ENCODE assay signal across 8 cellular contexts in the genomic region with DNA sequence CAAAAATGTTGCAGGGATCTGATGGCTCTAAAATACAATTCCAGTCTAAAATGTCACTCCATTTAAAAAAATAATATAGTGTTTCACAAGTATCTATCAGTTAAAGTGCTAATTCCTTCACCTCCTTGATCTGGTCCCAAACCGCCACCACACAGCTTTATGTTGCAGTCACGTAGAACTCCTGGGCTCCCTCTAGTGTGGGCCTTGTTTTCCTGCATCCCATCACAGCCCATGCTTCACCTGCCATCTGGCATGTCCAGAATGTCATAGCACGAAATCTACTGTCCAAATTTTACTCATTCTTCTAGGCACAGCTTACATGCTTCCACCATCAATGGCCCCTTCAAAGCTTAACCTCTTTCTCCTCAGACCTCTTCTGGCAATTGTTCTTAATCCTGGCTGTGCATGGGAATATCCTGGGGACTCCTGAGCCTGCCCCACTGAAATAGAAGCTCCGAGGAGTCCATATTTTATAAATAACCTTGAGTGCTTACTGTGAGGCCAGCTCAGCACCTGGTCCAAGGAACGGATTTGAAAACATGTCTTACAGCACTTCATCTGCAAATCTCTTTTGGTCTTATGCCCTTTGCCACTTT. TPM values are rescaled to one million over a fixed set of nuclear protein-coding genes. Genes with fewer than 3 reads are reported as not detected.
DNase-seq lines count a peak whose midpoint lies in the region; ATAC-seq and TF ChIP-seq lines count a peak whose summit lies in the region.

No MANE protein-coding gene starts in this region.

- TF ChIP-seq CTCF in VCaP (conservative IDR thresholded peaks at IDR 0.05) = peak; percentile 79

- peak; percentile 88 for ATAC-seq in GM18868 (IDR thresholded peaks at IDR 0.05; ENCODE audit: unreplicated experiment)
- ATAC-seq in HG03135 (IDR thresholded peaks at IDR 0.05; ENCODE audit: unreplicated experiment) = no peak

- no peak overlapping the region for H3K27ac ChIP-seq in VCaP
- no peak overlapping the region for H3K27ac ChIP-seq in substantia nigra (ENCODE audit: low read depth, low read length, poor library complexity, severe bottlenecking)

- DNase-seq in COR-L47 (lab: John Stamatoyannopoulos, UW) (peak; percentile 22), LHCN-M2 (ENCODE audit: low read depth) (peak; percentile 28), medulla oblongata (ENCODE audit: extremely low spot score) (peak; percentile 6), hepatic stellate cell (ENCODE audit: low spot score) (no peak), substantia nigra (lab: John Stamatoyannopoulos, UW) (no peak)

RNA-seq across cellular contexts. Expression of gene FYB2, which starts 15.5 kb away (rescaled TPM):
- total RNA-seq in LHCN-M2 (2014; rRNA removed) = not detected in 2 replicates
- not detected for polyA plus RNA-seq in LHCN-M2 (2012)

RNA-seq across cellular contexts. Expression of gene C8A, which starts 50.9 kb away (rescaled TPM):
- not detected in 2 replicates for total RNA-seq in LHCN-M2 (2014; rRNA removed)
- not detected for polyA plus RNA-seq in LHCN-M2 (2012)

Comparison
In these comparisons a context has a peak if more than half of its experiments do, and no peak if none do; other contexts are left out.
1. DNase-seq: peak in COR-L47 (single experiment), LHCN-M2 (single experiment) and medulla oblongata (single experiment); none in hepatic stellate cell (single experiment) and substantia nigra (0 of 49).